Comparison of ENCODE assay signal across 20 cellular contexts in genomic region chr16:83609178-83609577, GRCh38.
DNase-seq lines count a peak whose midpoint lies in the region; TF ChIP-seq lines count a peak whose summit lies in the region.
"Had no signal": no experiment of that assay in that cellular context is flagged by ENCODE, and none has a peak within 500 bp of the region (broad histone marks: within the 10 kb centered on the region; RNA-seq: fewer than 3 reads in every experiment).

No MANE protein-coding gene starts in this region.

- no peak for TF ChIP-seq CTCF in AG10803 (conservative IDR thresholded peaks at IDR 0.05; ENCODE audit: low read length)
- no peak for TF ChIP-seq CTCF in H9 (conservative IDR thresholded peaks at IDR 0.05)
- no peak for TF ChIP-seq CTCF in fibroblast of pulmonary artery (IDR thresholded peaks at IDR 0.05; ENCODE audit: low read length, missing control alignments)
- no peak for TF ChIP-seq CTCF in osteocyte (IDR thresholded peaks at IDR 0.05)
- no peak for TF ChIP-seq CTCF in lower leg skin (IDR thresholded peaks at IDR 0.05)
- TF ChIP-seq CTCF in OCI-LY7 (conservative IDR thresholded peaks at IDR 0.05; ENCODE audit: low read length), result no peak

- H3K9ac ChIP-seq in H9 (ENCODE audit: extremely low read depth, insufficient read length, low read length), result no peak overlapping the region

- H2AK5ac ChIP-seq in H9 (ENCODE audit: insufficient read length, low read length), result no peak overlapping the region

- no peaks in the 10 kb centered on the region for H3K79me2 ChIP-seq in H9 (ENCODE audit: insufficient read depth, low read length)
- H3K79me2 ChIP-seq in OCI-LY7 (ENCODE audit: insufficient read depth, low read depth, low read length), result no peaks in the 10 kb centered on the region

- H3K4me2 ChIP-seq in H9 (ENCODE audit: insufficient read depth, insufficient read length, low read length) (no peak overlapping the region), OCI-LY7 (ENCODE audit: low read length) (no peak overlapping the region)

- H3K79me1 ChIP-seq in H9 (ENCODE audit: insufficient read depth, low read depth, low read length, poor library complexity, severe bottlenecking), result no peaks in the 10 kb centered on the region

- H3K27me3 Mint-ChIP-seq in H9 (ENCODE audit: low read depth) (no peaks in the 10 kb centered on the region), osteocyte (ENCODE audit: unreplicated experiment) (no peaks in the 10 kb centered on the region)
- H3K27me3 Mint-ChIP-seq: CD4-positive, CD25-positive, alpha-beta regulatory T cell; IgD-negative memory B cell had no signal

- H3K27me3 ChIP-seq in H9 (ENCODE audit: insufficient read depth, low read length), result no peaks in the 10 kb centered on the region
- H3K27me3 ChIP-seq: BE2C had no signal

- no peaks in the 10 kb centered on the region for H3K36me3 ChIP-seq in OCI-LY7 (ENCODE audit: insufficient read depth, low read length)
- H3K36me3 ChIP-seq: BE2C had no signal

- POLR2A ChIA-PET in OCI-LY7 (lab: Charles Lee), result interaction anchor here (0.6 kb wide), 1 partner anchor 296 kb away, joined by 4 read pairs; no protein-coding TSS in a partner anchor

- H3K27ac Mint-ChIP-seq in H9, result no peak overlapping the region
- no peak overlapping the region for H3K27ac Mint-ChIP-seq in osteocyte (ENCODE audit: unreplicated experiment)
- H3K27ac Mint-ChIP-seq: CD4-positive, CD25-positive, alpha-beta regulatory T cell; CD8-positive, alpha-beta memory T cell; IgD-negative memory B cell had no signal

- H3K4me1 Mint-ChIP-seq in H9 (peaks cover 15 to 19% of the 10 kb centered on the region in 2 experiments), osteocyte (ENCODE audit: unreplicated experiment) (peaks cover 3% of the 10 kb centered on the region)
- H3K4me1 Mint-ChIP-seq: CD4-positive, CD25-positive, alpha-beta regulatory T cell; CD8-positive, alpha-beta memory T cell; IgD-negative memory B cell had no signal

- H3K27ac ChIP-seq in H9 (ENCODE audit: insufficient read length, low read depth, low read length) (no peak overlapping the region), OCI-LY7 (ENCODE audit: low read depth, low read length, poor library complexity, severe bottlenecking) (no peak overlapping the region)

- H4K5ac ChIP-seq in H9 (ENCODE audit: insufficient read length, low read depth, low read length), result no peak overlapping the region

- intact Hi-C loops in lower leg skin (cut with DNase I; ENCODE audit: low total_unique reads), result no loop called here
- intact Hi-C loops in OCI-LY7 (cut with micrococcal nuclease; ENCODE audit: unreplicated experiment), result no loop called here

- no peak overlapping the region for H4K8ac ChIP-seq in H9 (replicated peaks; ENCODE audit: insufficient read length, low read depth, low read length)

- H3K9me3 ChIP-seq in H9 (ENCODE audit: control insufficient read depth, low read depth, low read length) (no peaks in the 10 kb centered on the region), OCI-LY7 (ENCODE audit: low read length) (no peaks in the 10 kb centered on the region)
- H3K9me3 ChIP-seq: BE2C had no signal

- TF ChIP-seq POLR2A in lower leg skin (IDR thresholded peaks at IDR 0.05), result no peak

- H4K20me1 ChIP-seq in H9 (ENCODE audit: control insufficient read depth, insufficient read depth, insufficient read length), result no peaks in the 10 kb centered on the region
- no peaks in the 10 kb centered on the region for H4K20me1 ChIP-seq in OCI-LY7 (ENCODE audit: insufficient read depth, low read length)

- peak; percentile 21 for DNase-seq in AG10803 (ENCODE audit: low read depth)
- peak; percentile 1 for DNase-seq in H9
- DNase-seq in fibroblast of pulmonary artery (ENCODE audit: low read depth), result peak; percentile 32
- peak; percentile 10 for DNase-seq in osteocyte (ENCODE audit: extremely low spot score, unreplicated experiment)
- DNase-seq in lower leg skin (ENCODE audit: low spot score in 2 of 2), result no peak
- no peak for DNase-seq in OCI-LY7 (ENCODE audit: low spot score)
- DNase-seq in ureter (ENCODE audit: low spot score), result no peak
- DNase-seq: 8988T; BE2C; C1 segment of cervical spinal cord; CD4-positive, CD25-positive, alpha-beta regulatory T cell; CD8-positive, alpha-beta memory T cell; COR-L47; DMS 273 treated with DMSO at 0.1 percent for 48 hours; DMS53; DND-41; GDM1; GOT3; H7 had no signal

- H3K14ac ChIP-seq in H9 (ENCODE audit: insufficient read depth, low read length), result no peak overlapping the region

- H3T11ph ChIP-seq in H9 (ENCODE audit: low read length), result no peak overlapping the region

- H3K9me2 ChIP-seq in OCI-LY7 (ENCODE audit: insufficient read depth, low read length), result no peaks in the 10 kb centered on the region

- H2BK20ac ChIP-seq in H9 (ENCODE audit: low read depth, low read length, poor library complexity, severe bottlenecking), result no peak overlapping the region

- H3K4me3 Mint-ChIP-seq in H9 (no peak overlapping the region), osteocyte (ENCODE audit: unreplicated experiment) (no peak overlapping the region)
- H3K4me3 Mint-ChIP-seq: CD4-positive, CD25-positive, alpha-beta regulatory T cell; CD8-positive, alpha-beta memory T cell; IgD-negative memory B cell had no signal

- H2BK120ac ChIP-seq in H9 (ENCODE audit: low read depth, low read length, poor library complexity, severe bottlenecking), result no peak overlapping the region

- no peak overlapping the region for H2BK12ac ChIP-seq in H9 (ENCODE audit: insufficient read length, low read depth, low read length)

- H3K36me3 Mint-ChIP-seq in H9 (ENCODE audit: insufficient read depth in 1 of 3, low read depth in 3 of 3), result peaks cover 0 to 7% (median 6%) of the 10 kb centered on the region in 3 experiments; a peak in 4 of 7 replicates
- H3K36me3 Mint-ChIP-seq in osteocyte (ENCODE audit: unreplicated experiment), result peaks cover 1% of the 10 kb centered on the region
- H3K36me3 Mint-ChIP-seq: CD4-positive, CD25-positive, alpha-beta regulatory T cell; CD8-positive, alpha-beta memory T cell; IgD-negative memory B cell had no signal

- H2BK15ac ChIP-seq in H9 (ENCODE audit: low read depth, low read length), result no peak overlapping the region

- no peaks in the 10 kb centered on the region for H3K4me1 ChIP-seq in H9 (ENCODE audit: insufficient read depth, low read length)
- no peaks in the 10 kb centered on the region for H3K4me1 ChIP-seq in OCI-LY7 (ENCODE audit: insufficient read depth, low read length, poor library complexity, severe bottlenecking)
- H3K4me1 ChIP-seq: BE2C had no signal

- H2AFZ ChIP-seq in H9 (ENCODE audit: low read length) (no peak overlapping the region), OCI-LY7 (ENCODE audit: low read length) (no peak overlapping the region)

- no peak overlapping the region for H3K4ac ChIP-seq in H9 (ENCODE audit: low read depth, low read length)

- H3K9me3 Mint-ChIP-seq in H9, result peaks cover 10 to 15% of the 10 kb centered on the region in 2 experiments
- peaks cover 19% of the 10 kb centered on the region for H3K9me3 Mint-ChIP-seq in osteocyte (ENCODE audit: unreplicated experiment)

- H3K23me2 ChIP-seq in H9 (ENCODE audit: insufficient read length, low read depth, low read length, poor library complexity, severe bottlenecking), result no peaks in the 10 kb centered on the region

- no TSS peak for BruUV-seq in OCI-LY7 (replicated peaks; lab: Mats Ljungman, UMichigan)

- no peak overlapping the region for H2BK5ac ChIP-seq in H9 (ENCODE audit: insufficient read length, low read length)

- H3K56ac ChIP-seq in H9 (ENCODE audit: insufficient read length, low read depth, low read length), result no peak overlapping the region

- H3K18ac ChIP-seq in H9 (ENCODE audit: insufficient read length, low read depth, low read length), result no peak overlapping the region

- no CpG with 5 or more reads among the region's 4 CpGs for WGBS in H9 (ENCODE audit: extremely low coverage, insufficient read length, low lambda C conversion rate)
- WGBS in lower leg skin, 2 donors, result 82 to 87% methylated on average over 4 of the region's 4 CpGs

- CTCF ChIA-PET in OCI-LY7 (lab: Charles Lee; ENCODE audit: unreplicated experiment), result no interaction called here

- H3K4me3 ChIP-seq in AG10803 (ENCODE audit: low read length), result no peak overlapping the region
- H3K4me3 ChIP-seq in fibroblast of pulmonary artery (replicated peaks; ENCODE audit: low read depth, low read length), result no peak overlapping the region
- no peak overlapping the region for H3K4me3 ChIP-seq in lower leg skin (ENCODE audit: low read depth, poor library complexity, severe bottlenecking)
- no peak overlapping the region for H3K4me3 ChIP-seq in OCI-LY7 (ENCODE audit: low read depth, low read length, poor library complexity, severe bottlenecking)

- H4K91ac ChIP-seq in H9 (ENCODE audit: insufficient read length, low read depth, low read length), result no peak overlapping the region

- no peak overlapping the region for H3K23ac ChIP-seq in H9 (ENCODE audit: insufficient read length, low read depth, low read length)

Comparison
In these comparisons a context has a peak if more than half of its experiments do, and no peak if none do; other contexts are left out.
1. DNase-seq: peak in AG10803 (single experiment), H9 (single experiment), fibroblast of pulmonary artery (single experiment) and osteocyte (single experiment); none in lower leg skin (0 of 2), OCI-LY7 (single experiment) and ureter (single experiment).